Comparison of ENCODE assay signal across 22 cellular contexts in the genomic region with DNA sequence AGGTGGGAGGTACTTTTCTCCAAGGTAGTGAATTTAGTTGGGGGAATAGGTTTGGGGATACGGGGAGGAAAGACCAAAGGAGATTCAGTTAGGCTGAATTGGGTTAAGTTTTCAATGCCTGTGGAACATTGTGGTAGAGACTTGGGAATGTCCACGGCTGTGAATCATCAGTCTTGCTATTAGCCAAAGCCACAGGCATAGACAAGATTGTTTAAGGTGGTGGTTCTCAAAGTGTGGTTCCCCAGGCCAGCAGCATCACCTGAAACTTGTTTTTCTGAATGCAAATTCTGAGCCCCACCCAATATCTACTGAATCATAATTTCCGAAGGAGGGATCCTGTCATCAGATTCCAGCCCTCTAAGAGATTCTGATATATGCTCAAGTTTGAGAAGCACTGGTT.
DNase-seq lines count a peak whose midpoint lies in the region; ATAC-seq, FAIRE-seq and TF ChIP-seq lines count a peak whose summit lies in the region.
"Had no signal": no experiment of that assay in that cellular context is flagged by ENCODE, and none has a peak within 500 bp of the region (broad histone marks: within the 10 kb centered on the region; RNA-seq: fewer than 3 reads in every experiment).

No MANE protein-coding gene starts in this region.

- H2BK120ac ChIP-seq in mesenchymal stem cell (ENCODE audit: low read depth, low read length) = no peak overlapping the region

- BruUV-seq in PC-3 (replicated peaks; lab: Mats Ljungman, UMichigan) = no TSS peak

- no peak overlapping the region for H3K4me3 ChIP-seq in PC-3 (ENCODE audit: low read length)
- no peak overlapping the region for H3K4me3 ChIP-seq in bronchial epithelial cell (ENCODE audit: low read depth, low read length)
- H3K4me3 ChIP-seq in mesenchymal stem cell (ENCODE audit: insufficient read depth in 1 of 2, low read depth in 1 of 2, low read length in 2 of 2) = no peak overlapping the region
- H3K4me3 ChIP-seq: A549, HAP-1, SJSA1 had no signal

- no peak overlapping the region for H3K9ac ChIP-seq in PC-3 (ENCODE audit: low read length)
- H3K9ac ChIP-seq in mesenchymal stem cell (ENCODE audit: low read length) = no peak overlapping the region

- H3K27ac ChIP-seq in PC-3 (ENCODE audit: low read length) (no peak overlapping the region), mesenchymal stem cell (ENCODE audit: low read length, poor library complexity, severe bottlenecking) (no peak overlapping the region)
- H3K27ac ChIP-seq: A549, HL-60, SJSA1 had no signal

- no peak overlapping the region for H3K14ac ChIP-seq in mesenchymal stem cell (ENCODE audit: low read length in 2 of 2)

- ATAC-seq in PC-3 = no peak
- no peak for ATAC-seq in GM18519 (IDR thresholded peaks at IDR 0.05; ENCODE audit: low FRiP score, unreplicated experiment)
- no peak for ATAC-seq in GM21381 (IDR thresholded peaks at IDR 0.05; ENCODE audit: unreplicated experiment)
- ATAC-seq: A549 had no signal

- H3K4me1 ChIP-seq in PC-3 (ENCODE audit: insufficient read depth, low read length) (no peaks in the 10 kb centered on the region), mesenchymal stem cell (ENCODE audit: control insufficient read depth, insufficient read depth, low read depth, low read length) (peaks cover 5% of the 10 kb centered on the region)
- H3K4me1 ChIP-seq: A549, HAP-1 had no signal

- 96% methylated on average over 3 of the region's 3 CpGs for WGBS in mesenchymal stem cell

- H3K9me2 ChIP-seq in PC-3 (replicated peaks; ENCODE audit: low read length) = no peaks in the 10 kb centered on the region

- no peaks in the 10 kb centered on the region for H4K20me1 ChIP-seq in PC-3 (ENCODE audit: low read length)

- no peaks in the 10 kb centered on the region for H3F3A ChIP-seq in PC-3 (ENCODE audit: low read length, unreplicated experiment)

- no peak overlapping the region for H3K4ac ChIP-seq in mesenchymal stem cell (ENCODE audit: low read depth in 1 of 2, low read length in 2 of 2)

- H2AFZ ChIP-seq in PC-3 (ENCODE audit: low read length) (no peak overlapping the region), mesenchymal stem cell (ENCODE audit: low read depth, low read length) (no peak overlapping the region)

- TF ChIP-seq CTCF in PC-3 (conservative IDR thresholded peaks at IDR 0.05; ENCODE audit: low read depth, low read length) (no peak), bronchial epithelial cell (IDR thresholded peaks at IDR 0.05; ENCODE audit: insufficient read depth, low read length, severe bottlenecking) (no peak)

- H3K9me3 ChIP-seq in PC-3 (ENCODE audit: low read length) (no peaks in the 10 kb centered on the region), mesenchymal stem cell (ENCODE audit: control insufficient read depth, low read length) (no peaks in the 10 kb centered on the region)
- H3K9me3 ChIP-seq: A549, HAP-1, SJSA1 had no signal

- H4K8ac ChIP-seq in mesenchymal stem cell (ENCODE audit: low read length) = no peak overlapping the region

- no peak overlapping the region for H2AK5ac ChIP-seq in mesenchymal stem cell (ENCODE audit: low read length, severe bottlenecking)

- no peak overlapping the region for H3K23ac ChIP-seq in mesenchymal stem cell (ENCODE audit: low read length in 2 of 2)

- H3K4me2 ChIP-seq in PC-3 (ENCODE audit: low read length) (no peak overlapping the region), mesenchymal stem cell (ENCODE audit: low read length, poor library complexity, severe bottlenecking) (no peak overlapping the region)
- H3K4me2 ChIP-seq: A549 had no signal

- H2BK15ac ChIP-seq in mesenchymal stem cell (ENCODE audit: low read depth, poor library complexity, severe bottlenecking) = no peak overlapping the region

- H2BK5ac ChIP-seq in mesenchymal stem cell (ENCODE audit: low read depth, low read length, poor library complexity, severe bottlenecking) = no peak overlapping the region

- POLR2A ChIA-PET in PC-3 (lab: Charles Lee; ENCODE audit: unreplicated experiment) = no interaction called here

- intact Hi-C loops in PC-3 (cut with micrococcal nuclease) = no loop called here

- H4K91ac ChIP-seq in mesenchymal stem cell (ENCODE audit: low read length) = no peak overlapping the region

- H3K18ac ChIP-seq in mesenchymal stem cell (ENCODE audit: low read depth in 1 of 2, low read length in 2 of 2) = no peak overlapping the region

- H3K79me2 ChIP-seq in PC-3 (ENCODE audit: low read length) = no peaks in the 10 kb centered on the region

- no peaks in the 10 kb centered on the region for H3K27me3 ChIP-seq in PC-3 (ENCODE audit: low read length)
- H3K27me3 ChIP-seq in bronchial epithelial cell (ENCODE audit: control insufficient read depth, insufficient read depth, low read length) = no peaks in the 10 kb centered on the region
- no peaks in the 10 kb centered on the region for H3K27me3 ChIP-seq in mesenchymal stem cell (ENCODE audit: control insufficient read depth in 1 of 2, insufficient read depth in 1 of 2, low read length in 2 of 2)
- H3K27me3 ChIP-seq: SJSA1 had no signal

- FAIRE-seq in bronchial epithelial cell (lab: Jason Lieb, UNC) = no peak
- FAIRE-seq: A549, HTR-8/SVneo had no signal

- CTCF ChIA-PET in PC-3 (lab: Charles Lee) = no interaction called here

- H3K36me3 ChIP-seq in PC-3 (ENCODE audit: low read depth, low read length) (no peaks in the 10 kb centered on the region), bronchial epithelial cell (ENCODE audit: control insufficient read depth, insufficient read depth, low read length) (no peaks in the 10 kb centered on the region), mesenchymal stem cell (ENCODE audit: control insufficient read depth in 1 of 2, insufficient read depth in 2 of 2, low read depth in 1 of 2, low read length in 2 of 2) (no peaks in the 10 kb centered on the region)
- H3K36me3 ChIP-seq: HAP-1, SJSA1 had no signal

- H2BK12ac ChIP-seq in mesenchymal stem cell (ENCODE audit: low read length in 2 of 2) = no peak overlapping the region

- H3K79me1 ChIP-seq in mesenchymal stem cell (replicated peaks; ENCODE audit: low read length, poor library complexity, severe bottlenecking) = no peaks in the 10 kb centered on the region

- peak; percentile 43 for DNase-seq in Daoy (ENCODE audit: low read depth)
- DNase-seq in PC-3 = peak; percentile 19
- DNase-seq in bronchial epithelial cell (ENCODE audit: low read depth) = peak; percentile 49
- DNase-seq in mesenchymal stem cell = peak; percentile 18
- no peak for DNase-seq in NCI-H82 (lab: John Stamatoyannopoulos, UW)
- no peak for DNase-seq in activated T-cell treated with anti-CD3 and anti-CD28 coated beads for 4 hours
- DNase-seq: AML-193; DMS 273 treated with DMSO at 0.1 percent for 48 hours; MV-4-11; NCI-H1417; NCI-H187 treated with DMSO at 0.1 percent for 48 hours; NCI-H345; NCI-H526 treated with DMSO at 0.1 percent for 48 hours; NK-92 treated with Interleukin-12 subunit alpha and Interleukin-12 subunit beta, amount 100 ng/mL, for 24 hours; RPMI8226 had no signal

Comparison
In these comparisons a context has a peak if more than half of its experiments do, and no peak if none do; other contexts are left out.
1. DNase-seq: peak in Daoy (single experiment), PC-3 (single experiment), bronchial epithelial cell (single experiment) and mesenchymal stem cell (single experiment); none in NCI-H82 (single experiment) and activated T-cell treated with anti-CD3 and anti-CD28 coated beads for 4 hours (single experiment).